In genomic region chr10:102743588-102744373, GRCh38 we compare ENCODE assay signal across 8 cellular contexts. TPM values are rescaled to one million over a fixed set of nuclear protein-coding genes. Genes with fewer than 3 reads are reported as not detected.
DNase-seq lines count a peak whose midpoint lies in the region; ATAC-seq, FAIRE-seq and TF ChIP-seq lines count a peak whose summit lies in the region.

WBP1L (plus strand) TSS chr10:102743948; CDS start chr10:102744054, 106 bp downstream.

- H3K27me3 ChIP-seq in keratinocyte (ENCODE audit: control insufficient read depth, extremely low read depth, insufficient read depth, low read length) = no peaks in the 10 kb centered on the region

- peak; percentile 63 for TF ChIP-seq POLR2A in GM19099 (IDR thresholded peaks at IDR 0.05; ENCODE audit: extremely low read depth, insufficient read length, low read depth)

- H3K9me3 ChIP-seq in keratinocyte (ENCODE audit: control insufficient read depth, low read depth, low read length) = no peaks in the 10 kb centered on the region

- H3K9me1 ChIP-seq in keratinocyte (ENCODE audit: control insufficient read depth, extremely low read depth, insufficient read depth, low read length) = no peaks in the 10 kb centered on the region

- TF ChIP-seq CTCF in keratinocyte (optimal IDR thresholded peaks at IDR 0.05 in 1 of 3, IDR thresholded peaks at IDR 0.05 in 1 of 3, conservative IDR thresholded peaks at IDR 0.05 in 1 of 3; ENCODE audit: extremely low read depth in 1 of 3, insufficient read depth in 2 of 3, low read length in 3 of 3) = no peak

- dilution Hi-C loops in keratinocyte (cut with MboI; ENCODE audit: extremely low pct_ligation_motif_present, low sequenced_read_pairs) = no loop called here

- peak within 1 kb of the TSS; percentile 100 for H3K4me2 ChIP-seq in keratinocyte (ENCODE audit: control insufficient read depth, extremely low read depth, insufficient read depth, low read depth, low read length)

- DNase-seq in AML-193 (lab: John Stamatoyannopoulos, UW) (peak; percentile 98 to 99), NCI-H510A (lab: John Stamatoyannopoulos, UW) (peak; percentile 97), cerebellum (ENCODE audit: low spot score) (peak; percentile 98), keratinocyte (ENCODE audit: low read depth, low spot score) (peak; percentile 99)
- peak; percentile 90 for DNase-seq in activated CD4-positive, alpha-beta T cell treated with anti-CD3 and anti-CD28 coated beads for 1 hour
- peak; percentile 84 to 85 for DNase-seq in stimulated activated CD4-positive, alpha-beta T cell treated with anti-CD3 and anti-CD28 coated beads, Interleukin-15, amount 100 ng/mL, for 1 hour (ENCODE audit: low read depth in 1 of 2, low spot score in 1 of 2)

- no peaks in the 10 kb centered on the region for H4K20me1 ChIP-seq in keratinocyte (ENCODE audit: control insufficient read depth, extremely low read depth, insufficient read depth, low read length)

- ATAC-seq in HG03432 (IDR thresholded peaks at IDR 0.05; ENCODE audit: unreplicated experiment) = peak; percentile 96

- H3K27ac ChIP-seq in keratinocyte (ENCODE audit: control insufficient read depth, insufficient read depth, low read length) = peak within 1 kb of the TSS; percentile 50

- H3K36me3 ChIP-seq in keratinocyte (ENCODE audit: control insufficient read depth in 2 of 2, extremely low read depth in 1 of 2, insufficient read depth in 2 of 2, low read length in 2 of 2) = no peaks in the 10 kb centered on the region

- H3K79me2 ChIP-seq in keratinocyte (ENCODE audit: control insufficient read depth, insufficient read depth, low read length) = peaks cover 41% of the 10 kb centered on the region

- H3K9ac ChIP-seq in keratinocyte (ENCODE audit: control insufficient read depth, extremely low read depth, insufficient read depth, low read length) = peak within 1 kb of the TSS; percentile 89

- FAIRE-seq in keratinocyte (lab: Jason Lieb, UNC) = peak; percentile 53

- H3K4me1 ChIP-seq in keratinocyte (ENCODE audit: control insufficient read depth, extremely low read depth, insufficient read depth, low read length) = peaks cover 23% of the 10 kb centered on the region

- peak within 1 kb of the TSS; percentile 82 for H2AFZ ChIP-seq in keratinocyte (ENCODE audit: control insufficient read depth, low read length)

- H3K4me3 ChIP-seq in keratinocyte (ENCODE audit: control insufficient read depth in 2 of 3, extremely low read depth in 1 of 3, insufficient read depth in 2 of 3, low read depth in 1 of 3, low read length in 3 of 3) = peak within 1 kb of the TSS; percentile 69 to 83 (median 82)

RNA-seq across cellular contexts. Expression of gene WBP1L, which starts in this region (rescaled TPM):
- total RNA-seq in cerebellum = 29.6 TPM
- 24.3 to 45.7 TPM (median 27.3 TPM) in 3 replicates for polyA plus RNA-seq in keratinocyte
- polyA plus RNA-seq in keratinocyte (2011; ENCODE audit: low read depth) = 25.9 TPM
- polyA plus RNA-seq in keratinocyte (2011; cell fraction: cytosol; rRNA removed) = 30.8 and 32.7 TPM in 2 replicates
- 33.6 and 38.0 TPM in 2 replicates for polyA plus RNA-seq in keratinocyte (2011; cell fraction: nucleus; rRNA removed)
- polyA plus RNA-seq in keratinocyte (2012; ENCODE audit: low replicate concordance) = 21.5 and 33.4 TPM in 2 replicates
- polyA minus RNA-seq in keratinocyte = 42.8 to 84.0 TPM (median 50.9 TPM) in 3 replicates
- polyA minus RNA-seq in keratinocyte (2011; cell fraction: cytosol; rRNA and poly(A)+ RNA removed) = 51.8 TPM
- 41.7 and 46.7 TPM in 2 replicates for polyA minus RNA-seq in keratinocyte (2011; cell fraction: nucleus; rRNA and poly(A)+ RNA removed)

Comparison
In these comparisons a context has a peak if more than half of its experiments do, and no peak if none do; other contexts are left out.
1. Peak in every context shown above with its lines: DNase-seq, ATAC-seq, H3K4me3 ChIP-seq and H3K27ac ChIP-seq.